ENCODE assay signal across 9 cellular contexts in the genomic region with DNA sequence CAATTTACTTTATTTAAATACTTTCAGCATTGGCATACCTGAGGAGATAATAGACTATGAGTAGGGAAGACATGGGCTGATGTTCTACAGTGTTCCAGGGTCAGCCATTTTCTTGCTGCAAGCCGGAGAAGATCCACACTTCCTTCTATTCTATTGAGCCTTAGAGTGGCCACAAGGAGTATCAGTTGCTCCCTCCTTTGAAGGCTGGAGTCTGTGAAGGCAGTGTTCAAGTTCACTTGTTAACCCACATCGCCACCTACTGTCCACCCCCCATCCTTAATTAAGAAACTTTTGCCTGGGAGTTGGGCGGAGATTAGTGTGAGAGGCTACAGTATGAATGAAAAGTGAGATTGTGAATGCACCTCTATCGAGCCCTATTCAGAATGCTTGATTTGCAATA.
A peak's percentile ranks its signal among the peaks of the same experiment; 100 is the strongest.
DNase-seq lines count a peak whose midpoint lies in the region; ATAC-seq and TF ChIP-seq lines count a peak whose summit lies in the region.
"Had no signal": no experiment of that assay in that cellular context is flagged by ENCODE, and none has a peak within 500 bp of the region (broad histone marks: within the 10 kb centered on the region; RNA-seq: fewer than 3 reads in every experiment).

No MANE protein-coding gene starts in this region.

- no peaks in the 10 kb centered on the region for H3K9me3 ChIP-seq in prostate gland
- H3K9me3 ChIP-seq: BLaER1 treated with 17β-estradiol and CSF1 and Interleukin-3, amounts not matched to agents 10 nM and 100 nM had no signal

- 20% methylated on average over 4 of the region's 4 CpGs for WGBS in prostate gland

- intact Hi-C loops in prostate gland (cut with DNase I): loop anchor here (10.0 kb wide), 1 partner anchor 972 kb away; no protein-coding TSS in a partner anchor

- peak; percentile 27 for DNase-seq in activated CD4-positive, alpha-beta T cell treated with anti-CD3 and anti-CD28 coated beads for 48 hours
- no peak for DNase-seq in activated CD4-positive, alpha-beta T cell treated with anti-CD3 and anti-CD28 coated beads, Interleukin-2, amount 50 U/mL, for 1 hour
- DNase-seq in HCEC 1CT (peak; percentile 80), NCI-H1436 (lab: John Stamatoyannopoulos, UW) (peak; percentile 81), fibroblast of mammary gland (ENCODE audit: low read depth) (peak; percentile 73), prostate gland (ENCODE audit: low spot score) (peak; percentile 22), mesenteric fat pad (ENCODE audit: low spot score) (no peak)

- H3K27ac ChIP-seq in prostate gland: no peak overlapping the region
- H3K27ac ChIP-seq: BLaER1 treated with 17β-estradiol and CSF1 and Interleukin-3, amounts not matched to agents 10 nM and 100 nM had no signal

- H3K27me3 ChIP-seq in prostate gland (replicated peaks; ENCODE audit: insufficient read depth): no peaks in the 10 kb centered on the region
- H3K27me3 ChIP-seq: BLaER1 treated with 17β-estradiol and CSF1 and Interleukin-3, amounts not matched to agents 10 nM and 100 nM had no signal

- no peaks in the 10 kb centered on the region for H3K36me3 ChIP-seq in prostate gland
- H3K36me3 ChIP-seq: BLaER1 treated with 17β-estradiol and CSF1 and Interleukin-3, amounts not matched to agents 10 nM and 100 nM had no signal

- peak; percentile 96 for ATAC-seq in SK-N-SH treated with all-trans-retinoic acid at 6 μM for 48 hours

- H3K4me3 ChIP-seq in fibroblast of mammary gland (ENCODE audit: control insufficient read depth, low read depth, low read length) (no peak overlapping the region), prostate gland (no peak overlapping the region)
- H3K4me3 ChIP-seq: BLaER1 treated with 17β-estradiol and CSF1 and Interleukin-3, amounts not matched to agents 10 nM and 100 nM had no signal

- H3K4me1 ChIP-seq in prostate gland (replicated peaks): no peaks in the 10 kb centered on the region
- H3K4me1 ChIP-seq: BLaER1 treated with 17β-estradiol and CSF1 and Interleukin-3, amounts not matched to agents 10 nM and 100 nM had no signal

- TF ChIP-seq CTCF in fibroblast of mammary gland (conservative IDR thresholded peaks at IDR 0.05; ENCODE audit: control insufficient read depth, insufficient read depth, low read depth, low read length) (peak; percentile 59), prostate gland (IDR thresholded peaks at IDR 0.05) (peak in 3 of 4 experiments; percentile 14 to 56 (median 29))

- no peak for TF ChIP-seq POLR2A in prostate gland (IDR thresholded peaks at IDR 0.05)

TF ChIP-seq in SK-N-SH treated with all-trans-retinoic acid at 6 μM for 48 hours, 23 proteins besides CTCF, POLR2A, EP300 and RAD21:
- no peak for TF ChIP-seq TOX (CRISPR knock-in tag; IDR thresholded peaks at IDR 0.05; ENCODE audit: borderline replicate concordance)
- TF ChIP-seq, protein P1, sequence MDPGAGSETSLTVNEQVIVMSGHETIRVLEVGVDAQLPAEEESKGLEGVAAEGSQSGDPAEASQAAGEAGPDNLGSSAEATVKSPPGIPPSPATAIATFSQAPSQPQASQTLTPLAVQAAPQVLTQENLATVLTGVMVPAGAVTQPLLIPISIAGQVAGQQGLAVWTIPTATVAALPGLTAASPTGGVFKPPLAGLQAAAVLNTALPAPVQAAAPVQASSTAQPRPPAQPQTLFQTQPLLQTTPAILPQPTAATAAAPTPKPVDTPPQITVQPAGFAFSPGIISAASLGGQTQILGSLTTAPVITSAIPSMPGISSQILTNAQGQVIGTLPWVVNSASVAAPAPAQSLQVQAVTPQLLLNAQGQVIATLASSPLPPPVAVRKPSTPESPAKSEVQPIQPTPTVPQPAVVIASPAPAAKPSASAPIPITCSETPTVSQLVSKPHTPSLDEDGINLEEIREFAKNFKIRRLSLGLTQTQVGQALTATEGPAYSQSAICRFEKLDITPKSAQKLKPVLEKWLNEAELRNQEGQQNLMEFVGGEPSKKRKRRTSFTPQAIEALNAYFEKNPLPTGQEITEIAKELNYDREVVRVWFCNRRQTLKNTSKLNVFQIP (CRISPR knock-in tag; IDR thresholded peaks at IDR 0.05; ENCODE audit: borderline replicate concordance, low read depth): no peak
- TF ChIP-seq ARNTL (CRISPR knock-in tag; IDR thresholded peaks at IDR 0.05; ENCODE audit: borderline replicate concordance, low read depth): no peak
- no peak for TF ChIP-seq ESRRG (CRISPR knock-in tag; IDR thresholded peaks at IDR 0.05)
- no peak for TF ChIP-seq GLIS3 (CRISPR knock-in tag; IDR thresholded peaks at IDR 0.05)

Comparison
In these comparisons a context has a peak if more than half of its experiments do, and no peak if none do; other contexts are left out.
1. DNase-seq: peak in activated CD4-positive, alpha-beta T cell treated with anti-CD3 and anti-CD28 coated beads for 48 hours (single experiment), HCEC 1CT (single experiment), NCI-H1436 (single experiment), fibroblast of mammary gland (single experiment) and prostate gland (single experiment); none in activated CD4-positive, alpha-beta T cell treated with anti-CD3 and anti-CD28 coated beads, Interleukin-2, amount 50 U/mL, for 1 hour (single experiment) and mesenteric fat pad (single experiment).